In genomic region chr22:30429887-30430286, GRCh38 we compare ENCODE assay signal across 21 cellular contexts. TPM values are rescaled to one million over a fixed set of nuclear protein-coding genes. Genes with fewer than 3 reads are reported as not detected.
A peak's percentile ranks its signal among the peaks of the same experiment; 100 is the strongest.
DNase-seq lines count a peak whose midpoint lies in the region; ATAC-seq, FAIRE-seq and TF ChIP-seq lines count a peak whose summit lies in the region.
"Had no signal": no experiment of that assay in that cellular context is flagged by ENCODE, and none has a peak within 500 bp of the region (broad histone marks: within the 10 kb centered on the region; RNA-seq: fewer than 3 reads in every experiment).

No MANE protein-coding gene starts in this region.

- H3K4me3 ChIP-seq in kidney (ENCODE audit: low read length in 2 of 2) (no peak overlapping the region), breast epithelium (no peak overlapping the region)

- H3K9me3 Mint-ChIP-seq in WTC11 (no peaks in the 10 kb centered on the region), neural crest cell (no peaks in the 10 kb centered on the region)

- no peak overlapping the region for H3K9ac ChIP-seq in kidney (ENCODE audit: low read length in 2 of 2)

- no peak for ATAC-seq in WTC11
- ATAC-seq: CD8-positive, alpha-beta T cell had no signal

- H3K27ac Mint-ChIP-seq in WTC11: peak overlapping the region; percentile 51; the same call in 1 of the 2 replicates
- peak overlapping the region; percentile 39 for H3K27ac Mint-ChIP-seq in neural crest cell (ENCODE audit: unreplicated experiment)
- H3K27ac Mint-ChIP-seq: CD8-positive, alpha-beta T cell had no signal

- TF ChIP-seq POLR2A in breast epithelium (IDR thresholded peaks at IDR 0.05): no peak

- intact Hi-C loops in kidney (cut with DNase I): no loop called here
- intact Hi-C loops in breast epithelium (cut with DNase I; ENCODE audit: low total_unique reads): no loop called here

- no peaks in the 10 kb centered on the region for H3K27me3 ChIP-seq in breast epithelium
- H3K27me3 ChIP-seq: BE2C had no signal

- H3K36me3 ChIP-seq in kidney (ENCODE audit: control insufficient read depth in 1 of 2, insufficient read depth in 2 of 2, low read length in 2 of 2): no peaks in the 10 kb centered on the region
- no peaks in the 10 kb centered on the region for H3K36me3 ChIP-seq in breast epithelium

- H3K4me1 ChIP-seq in kidney (ENCODE audit: control insufficient read depth in 1 of 2, insufficient read depth in 1 of 2, low read depth in 1 of 2, low read length in 2 of 2) (peaks cover 4 to 13% of the 10 kb centered on the region in 2 donors), breast epithelium (peaks cover 0 to 3% of the 10 kb centered on the region in 2 donors)
- H3K4me1 ChIP-seq: BE2C had no signal

- no peak overlapping the region for H3K27ac ChIP-seq in kidney (ENCODE audit: low read depth in 2 of 2, low read length in 2 of 2)
- H3K27ac ChIP-seq in breast epithelium: no peak overlapping the region
- H3K27ac ChIP-seq: 22Rv1 had no signal

- H3K36me3 Mint-ChIP-seq in WTC11 (peaks cover 16% of the 10 kb centered on the region), neural crest cell (ENCODE audit: low read depth) (no peaks in the 10 kb centered on the region)

- no peak for FAIRE-seq in kidney (lab: Jason Lieb, UNC)
- FAIRE-seq: D721Med had no signal

- TF ChIP-seq CTCF in WTC11 (IDR thresholded peaks at IDR 0.05) (no peak), kidney (IDR thresholded peaks at IDR 0.05; ENCODE audit: borderline replicate concordance, extremely low read depth, insufficient read depth) (no peak), neural crest cell (conservative IDR thresholded peaks at IDR 0.05) (no peak), breast epithelium (IDR thresholded peaks at IDR 0.05) (no peak)

- H3K4me1 Mint-ChIP-seq in WTC11 (peaks cover 15% of the 10 kb centered on the region), neural crest cell (peaks cover 18% of the 10 kb centered on the region)

- no peaks in the 10 kb centered on the region for H3K9me3 ChIP-seq in kidney (ENCODE audit: control insufficient read depth in 1 of 2, low read length in 2 of 2)
- H3K9me3 ChIP-seq in breast epithelium: no peaks in the 10 kb centered on the region
- H3K9me3 ChIP-seq: BE2C had no signal

- peak; percentile 15 for DNase-seq in NCI-H82 (lab: John Stamatoyannopoulos, UW)
- DNase-seq in NCI-H82 treated with DMSO at 0.1 percent for 48 hours (lab: John Stamatoyannopoulos, UW; ENCODE audit: unreplicated experiment): no peak
- DNase-seq in WTC11 (ENCODE audit: low spot score): no peak
- peak; percentile 29 for DNase-seq in kidney
- DNase-seq in neural crest cell (ENCODE audit: low read depth, low spot score): no peak
- DNase-seq in T-helper 9 cell: no peak
- DNase-seq in NK-92 (lab: John Stamatoyannopoulos, UW; ENCODE audit: unreplicated experiment): no peak
- no peak for DNase-seq in breast epithelium (ENCODE audit: low spot score in 2 of 2)
- DNase-seq: BE2C; CD8-positive, alpha-beta T cell; MM.1S; NCI-H1092; NCI-H2081 treated with DMSO at 0.1 percent for 48 hours; OCI-M1; SIG-M5 had no signal

- no peak overlapping the region for H3K4me3 Mint-ChIP-seq in WTC11
- H3K4me3 Mint-ChIP-seq in neural crest cell: no peak overlapping the region
- H3K4me3 Mint-ChIP-seq: CD8-positive, alpha-beta T cell had no signal

- H3K27me3 Mint-ChIP-seq in WTC11 (ENCODE audit: low read depth): no peaks in the 10 kb centered on the region
- H3K27me3 Mint-ChIP-seq in neural crest cell (ENCODE audit: low read depth): no peaks in the 10 kb centered on the region
- H3K27me3 Mint-ChIP-seq: IgD-negative memory B cell had no signal

- CTCF ChIA-PET in WTC11 (lab: Charles Lee): interaction anchor here (0.9 to 3.3 kb wide), 5 partner anchors 14 to 167 kb away, joined by 3 to 19 read pairs (median 4); partner anchors contain the start of gene RNF215

- POLR2A ChIA-PET in WTC11 (lab: Charles Lee): interaction anchor here (1.6 kb wide), 1 partner anchor 33 kb away, joined by 7 read pairs; the partner anchor contains the start of gene SEC14L2

TF ChIP-seq in WTC11, 78 proteins besides CTCF, POLR2A, EP300 and RAD21:
- no peak for TF ChIP-seq ZNF232 (CRISPR knock-in tag; IDR thresholded peaks at IDR 0.05)
TF ChIP-seq in WTC11: peak in this region for 0.

RNA-seq across cellular contexts. Expression of gene MTFP1, which starts 4.3 kb away (rescaled TPM):
- 75.0 to 78.7 TPM (median 75.5 TPM) in 3 replicates for total RNA-seq in WTC11 (2021)
- total RNA-seq in kidney: 8.1 TPM
- polyA plus RNA-seq in kidney (ENCODE audit: insufficient read depth, low read depth, low replicate concordance): 82.6 TPM
- total RNA-seq in neural crest cell: 37.4 and 38.9 TPM in 2 replicates
- total RNA-seq in breast epithelium: 10 to 100 TPM in 2 of 3 donors, 1 to 10 TPM in 1; 2.9 to 16.7 (median 14.4) TPM

RNA-seq across cellular contexts. Expression of gene SEC14L2, which starts 33.1 kb away (rescaled TPM):
- total RNA-seq in WTC11 (2021): 2.4 to 3.9 TPM (median 3.9 TPM) in 3 replicates
- 13.5 TPM for total RNA-seq in kidney
- 17.3 TPM for polyA plus RNA-seq in kidney (ENCODE audit: insufficient read depth, low read depth, low replicate concordance)
- total RNA-seq in neural crest cell: 10.8 and 11.6 TPM in 2 replicates
- total RNA-seq in breast epithelium: 10 to 100 TPM in 2 of 3 donors, 1 to 10 TPM in 1; 5.3 to 45.7 (median 29.5) TPM

RNA-seq across cellular contexts. Expression of gene SEC14L3, which starts 41.9 kb away (rescaled TPM):
- total RNA-seq in WTC11 (2021) (not detected in 3 replicates), kidney (not detected), neural crest cell (not detected in 2 replicates), breast epithelium (not detected)
- polyA plus RNA-seq in kidney (ENCODE audit: insufficient read depth, low read depth, low replicate concordance): not detected
- total RNA-seq: CD8-positive, alpha-beta T cell; LHCN-M2; NCI-H460 had no signal
- polyA plus RNA-seq: AG04450, IgD-negative memory B cell had no signal

RNA-seq across cellular contexts. Expression of gene RNF215, which starts 42.7 kb away (rescaled TPM):
- total RNA-seq in WTC11 (2021) (25.4 to 28.6 TPM (median 27.6 TPM) in 3 replicates), kidney (19.7 TPM), neural crest cell (27.4 and 29.2 TPM in 2 replicates), breast epithelium (10 to 100 TPM; 13.3 to 15.4 (median 14.0) TPM)
- polyA plus RNA-seq in kidney (ENCODE audit: insufficient read depth, low read depth, low replicate concordance): 15.9 TPM

Comparison
In these comparisons a context has a peak if more than half of its experiments do, and no peak if none do; other contexts are left out.
1. DNase-seq: peak in NCI-H82 (single experiment) and kidney (single experiment); none in NCI-H82 treated with DMSO at 0.1 percent for 48 hours (single experiment), WTC11 (single experiment), neural crest cell (single experiment), T-helper 9 cell (single experiment), NK-92 (single experiment) and breast epithelium (0 of 2).